10 cellular contexts compared by ENCODE assay signal in the genomic region with DNA sequence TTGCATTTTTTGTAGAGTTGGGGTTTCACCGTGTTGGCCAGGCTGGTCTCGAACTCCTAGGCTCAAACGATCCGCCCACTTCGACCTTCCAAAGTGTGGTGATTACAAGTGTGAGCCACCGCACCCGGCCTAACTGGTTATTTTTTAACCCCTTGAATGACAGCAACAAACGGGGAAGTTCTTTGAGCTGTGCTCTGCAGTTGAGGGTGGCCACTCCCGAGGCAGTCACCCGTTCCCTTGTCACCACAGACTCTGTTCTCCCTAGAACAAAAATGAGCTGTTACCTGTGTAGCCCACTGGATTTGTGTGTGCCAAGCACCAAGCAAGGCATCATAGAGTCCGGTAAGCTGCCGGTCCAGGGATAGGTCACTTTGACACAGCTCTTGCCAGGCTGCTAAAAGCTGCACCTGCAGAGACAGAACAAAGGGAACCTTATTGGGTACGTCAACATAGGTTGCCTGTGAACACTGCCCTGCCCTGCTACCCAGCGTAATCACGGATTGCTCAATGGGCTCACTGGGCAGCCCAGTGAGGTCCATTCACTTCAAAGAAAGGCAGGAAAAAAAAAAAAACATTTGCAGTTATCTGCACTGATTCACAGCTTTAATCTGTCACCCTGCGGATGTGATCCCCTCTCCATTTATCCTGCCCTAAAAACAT.
"Had no signal": no experiment of that assay in that cellular context is flagged by ENCODE, and none has a peak within 500 bp of the region (broad histone marks: within the 10 kb centered on the region; RNA-seq: fewer than 3 reads in every experiment).

No MANE protein-coding gene starts in this region.

- H3K4me1 Mint-ChIP-seq: nephron progenitor cell had no signal

- H3K9me3 ChIP-seq: gastroesophageal sphincter, left lung, thyroid gland had no signal

- H3K4me3 ChIP-seq: gastroesophageal sphincter, left lung, thyroid gland had no signal

- H3K36me3 Mint-ChIP-seq: activated naive CD4-positive, alpha-beta T cell treated with anti-CD3 and anti-CD28 coated beads, Interleukin-2, amount 50 U/mL, for 72 hours had no signal

- H3K9me3 Mint-ChIP-seq: activated CD4-positive, alpha-beta memory T cell treated with anti-CD3 and anti-CD28 coated beads for 36 hours; activated naive CD4-positive, alpha-beta T cell treated with anti-CD3 and anti-CD28 coated beads, Interleukin-2, amount 50 U/mL, for 72 hours; activated T-cell treated with anti-CD3 and anti-CD28 coated beads, Interleukin-2, amount 50 U/mL, for 4 hours; nephron progenitor cell had no signal

- H3K27me3 ChIP-seq: gastroesophageal sphincter, left lung, thyroid gland had no signal

- H3K27ac Mint-ChIP-seq: activated CD4-positive, alpha-beta memory T cell treated with anti-CD3 and anti-CD28 coated beads for 36 hours; activated naive CD4-positive, alpha-beta T cell treated with anti-CD3 and anti-CD28 coated beads, Interleukin-2, amount 50 U/mL, for 72 hours; nephron progenitor cell had no signal

- H3K27ac ChIP-seq: gastroesophageal sphincter, left lung, VCaP had no signal

- H3K4me3 Mint-ChIP-seq: activated CD4-positive, alpha-beta memory T cell treated with anti-CD3 and anti-CD28 coated beads for 36 hours; activated T-cell treated with anti-CD3 and anti-CD28 coated beads, Interleukin-2, amount 50 U/mL, for 4 hours; nephron progenitor cell had no signal

- DNase-seq: activated CD4-positive, alpha-beta memory T cell treated with anti-CD3 and anti-CD28 coated beads for 36 hours; activated effector memory CD4-positive, alpha-beta T cell treated with anti-CD3 and anti-CD28 coated beads, Interleukin-2, amount 50 U/mL, for 16 hours; activated T-cell treated with anti-CD3 and anti-CD28 coated beads, Interleukin-2, amount 50 U/mL, for 4 hours; islet precursor cell; left lung; nephron progenitor cell; thyroid gland had no signal

- H3K27me3 Mint-ChIP-seq: activated CD4-positive, alpha-beta memory T cell treated with anti-CD3 and anti-CD28 coated beads for 36 hours had no signal

- ATAC-seq: activated T-cell treated with anti-CD3 and anti-CD28 coated beads, Interleukin-2, amount 50 U/mL, for 4 hours; gastroesophageal sphincter had no signal
